35 cellular contexts compared by ENCODE assay signal in the genomic region with DNA sequence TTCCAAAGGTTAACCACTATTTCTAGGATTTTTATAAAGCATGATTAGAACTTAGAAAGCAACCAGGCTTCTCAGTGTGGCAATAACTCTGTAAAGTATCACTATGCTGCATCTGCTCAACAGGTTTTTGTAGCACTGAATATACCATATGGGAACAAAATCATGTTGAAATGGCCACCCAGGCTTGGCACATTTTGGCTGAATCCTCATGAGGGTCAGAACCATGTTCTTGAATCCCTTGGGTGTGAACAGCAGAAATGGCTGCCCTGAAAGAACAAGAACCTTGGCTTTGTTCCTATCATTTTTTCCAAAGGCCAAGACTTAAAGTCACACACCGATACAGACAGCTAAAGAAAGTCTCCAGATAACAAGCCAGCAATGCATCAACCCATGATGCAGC.
"Had no signal": no experiment of that assay in that cellular context is flagged by ENCODE, and none has a peak within 500 bp of the region (broad histone marks: within the 10 kb centered on the region; RNA-seq: fewer than 3 reads in every experiment).

No MANE protein-coding gene starts in this region.

- H3K4me2 ChIP-seq: KMS-11 had no signal

- H3K27me3 ChIP-seq: body of pancreas, breast epithelium, SJCRH30 had no signal

- ATAC-seq: activated naive CD4-positive, alpha-beta T cell treated with anti-CD3 and anti-CD28 coated beads, Interleukin-2, amount 50 U/mL, for 72 hours; activated T-cell treated with anti-CD3 and anti-CD28 coated beads, Interleukin-2, amount 50 U/mL, for 4 hours; body of pancreas had no signal

- H3K9ac ChIP-seq: KMS-11 had no signal

- FAIRE-seq: astrocyte had no signal

- H3K36me3 ChIP-seq: adrenal gland, breast epithelium, SJCRH30 had no signal

- H3K4me3 ChIP-seq: adrenal gland, body of pancreas, breast epithelium, SJCRH30 had no signal

- H3K4me1 ChIP-seq: adrenal gland, body of pancreas, breast epithelium, SJCRH30 had no signal

- H3K9me3 ChIP-seq: adrenal gland, body of pancreas, breast epithelium, SJCRH30 had no signal

- DNase-seq: activated B cell treated with CpG ODN at 0.5 μM for 24 hours; activated CD4-positive, alpha-beta memory T cell treated with anti-CD3 and anti-CD28 coated beads for 36 hours; activated CD4-positive, alpha-beta T cell treated with anti-CD3 and anti-CD28 coated beads for 4 hours; activated CD4-positive, alpha-beta T cell treated with anti-CD3 and anti-CD28 coated beads, Interleukin-2, amount 50 U/mL, for 1 hour; activated CD4-positive, CD25-positive, alpha-beta regulatory T cell treated with anti-CD3 and anti-CD28 coated beads, Interleukin-2, amount 50 U/mL, for 72 hours; activated CD8-positive, alpha-beta memory T cell treated with anti-CD3 and anti-CD28 coated beads, Interleukin-2, amount 50 U/mL, for 4 hours; activated gamma-delta T cell treated with Interleukin-2 at 50 U/mL for 16 hours; activated naive CD4-positive, alpha-beta T cell treated with anti-CD3 and anti-CD28 coated beads for 36 hours; activated T-cell treated with anti-CD3 and anti-CD28 coated beads for 4 hours; activated T-cell treated with anti-CD3 and anti-CD28 coated beads, Interleukin-2, amount 50 U/mL, for 4 hours; adrenal gland; body of pancreas; MM.1S; MV-4-11; NCI-H1092; NCI-H146; NCI-H187; NCI-H2029 treated with DMSO at 0.1 percent for 48 hours; NCI-H2107; NCI-H2171; NCI-H510A; NCI-H526; NCI-H748 treated with DMSO at 0.1 percent for 48 hours; NK-92 treated with Interleukin-12 subunit alpha and Interleukin-12 subunit beta, amount 100 ng/mL, for 24 hours; SHP77; SJCRH30; SW 1271; T-helper 1 cell; T-helper 2 cell; T-helper 9 cell had no signal

- H3K27ac ChIP-seq: adrenal gland, body of pancreas, breast epithelium, KMS-11, SJCRH30, VCaP had no signal
